8 cellular contexts compared by ENCODE assay signal in the genomic region with DNA sequence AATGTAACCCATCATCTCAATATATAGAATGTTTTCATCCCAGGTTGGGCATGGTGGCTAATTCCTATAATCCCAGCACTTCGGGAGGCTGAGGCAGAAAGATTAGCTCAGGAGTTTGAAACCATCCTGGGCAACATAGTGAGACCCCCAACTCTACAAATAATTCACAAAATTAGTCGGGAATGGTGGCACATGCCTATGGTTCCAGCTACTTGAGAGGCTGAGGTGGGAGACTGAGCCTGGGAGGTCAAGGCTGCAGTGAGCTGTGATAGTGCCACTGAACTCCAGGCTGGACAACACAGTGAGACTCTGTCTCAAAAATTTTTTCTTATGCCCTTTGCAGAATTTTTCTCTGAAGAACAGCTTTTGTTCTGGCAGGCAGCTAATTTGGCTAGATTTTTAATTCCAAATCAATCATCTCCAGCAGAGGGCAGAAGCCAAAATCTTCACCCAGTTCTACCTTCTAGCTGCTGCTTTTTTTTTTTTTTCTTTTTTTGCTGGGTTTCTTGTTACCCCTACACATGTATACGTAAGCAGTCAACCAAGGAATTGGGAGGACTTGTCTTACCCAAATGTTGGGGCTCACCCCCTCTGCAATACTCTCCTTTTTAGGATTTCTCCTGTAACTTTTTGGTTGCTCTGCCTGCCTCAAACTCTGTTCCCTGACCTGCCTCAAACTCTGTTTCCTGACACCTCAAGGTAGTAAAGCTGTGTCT. TPM values are rescaled to one million over a fixed set of nuclear protein-coding genes. Genes with fewer than 3 reads are reported as not detected.
DNase-seq lines count a peak whose midpoint lies in the region; ATAC-seq and TF ChIP-seq lines count a peak whose summit lies in the region.

No MANE protein-coding gene starts in this region.

- no peak overlapping the region for H3K4me2 ChIP-seq in mesenchymal stem cell (ENCODE audit: low read length, poor library complexity, severe bottlenecking)

- DNase-seq in NCI-H2196 (lab: John Stamatoyannopoulos, UW; ENCODE audit: unreplicated experiment) (peak; percentile 10), NCI-H2196 treated with DMSO at 0.1 percent for 48 hours (lab: John Stamatoyannopoulos, UW; ENCODE audit: unreplicated experiment) (no peak), HS-27A (ENCODE audit: low read depth) (peak; percentile 2), WERI-Rb-1 (no peak), mesenchymal stem cell (peak; percentile 21), omental fat pad (ENCODE audit: low spot score) (no peak), posterior vena cava (ENCODE audit: low spot score) (no peak), Right ventricle myocardium superior (no peak)

- H3K18ac ChIP-seq in mesenchymal stem cell (ENCODE audit: low read depth in 1 of 2, low read length in 2 of 2), result no peak overlapping the region

- H3K23ac ChIP-seq in mesenchymal stem cell (ENCODE audit: low read length in 2 of 2), result no peak overlapping the region

- H2AFZ ChIP-seq in mesenchymal stem cell (ENCODE audit: low read depth, low read length), result no peak overlapping the region

- no peaks in the 10 kb centered on the region for H3K27me3 ChIP-seq in WERI-Rb-1 (ENCODE audit: insufficient read depth, low read depth, severe bottlenecking)
- no peaks in the 10 kb centered on the region for H3K27me3 ChIP-seq in mesenchymal stem cell (ENCODE audit: control insufficient read depth in 1 of 2, insufficient read depth in 1 of 2, low read length in 2 of 2)

- peaks cover 13% of the 10 kb centered on the region for H3K79me1 ChIP-seq in mesenchymal stem cell (replicated peaks; ENCODE audit: low read length, poor library complexity, severe bottlenecking)

- no peak overlapping the region for H2BK120ac ChIP-seq in mesenchymal stem cell (ENCODE audit: low read depth, low read length)

- TF ChIP-seq CTCF in WERI-Rb-1 (IDR thresholded peaks at IDR 0.05; ENCODE audit: low read depth, low read length) (peak; percentile 18; the same call in 1 of the 2 replicates), omental fat pad (IDR thresholded peaks at IDR 0.05) (no peak)

- H3K4ac ChIP-seq in mesenchymal stem cell (ENCODE audit: low read depth in 1 of 2, low read length in 2 of 2), result no peak overlapping the region

- no peak overlapping the region for H2BK12ac ChIP-seq in mesenchymal stem cell (ENCODE audit: low read length in 2 of 2)

- H3K4me3 ChIP-seq in WERI-Rb-1 (ENCODE audit: low read depth, low read length), result no peak overlapping the region
- H3K4me3 ChIP-seq in mesenchymal stem cell (ENCODE audit: insufficient read depth in 1 of 2, low read depth in 1 of 2, low read length in 2 of 2), result no peak overlapping the region

- H3K27ac ChIP-seq in WERI-Rb-1 (no peak overlapping the region), mesenchymal stem cell (ENCODE audit: low read length, poor library complexity, severe bottlenecking) (no peak overlapping the region)

- peak overlapping the region; percentile 42 for H4K8ac ChIP-seq in mesenchymal stem cell (ENCODE audit: low read length)

- H3K36me3 ChIP-seq in WERI-Rb-1 (peaks cover 16% of the 10 kb centered on the region), mesenchymal stem cell (ENCODE audit: control insufficient read depth in 1 of 2, insufficient read depth in 2 of 2, low read depth in 1 of 2, low read length in 2 of 2) (peaks cover 0 to under 1% of the 10 kb centered on the region in 2 experiments)

- H3K14ac ChIP-seq in mesenchymal stem cell (ENCODE audit: low read length in 2 of 2), result no peak overlapping the region

- intact Hi-C loops in posterior vena cava (cut with DNase I) (no loop called here), Right ventricle myocardium superior (cut with DNase I) (no loop called here)

- no peak overlapping the region for H2BK15ac ChIP-seq in mesenchymal stem cell (ENCODE audit: low read depth, poor library complexity, severe bottlenecking)

- H3K9me3 ChIP-seq in WERI-Rb-1 (ENCODE audit: severe bottlenecking), result no peaks in the 10 kb centered on the region
- no peaks in the 10 kb centered on the region for H3K9me3 ChIP-seq in mesenchymal stem cell (ENCODE audit: control insufficient read depth, low read length)

- no peak overlapping the region for H4K91ac ChIP-seq in mesenchymal stem cell (ENCODE audit: low read length)

- peaks cover 13% of the 10 kb centered on the region for H3K4me1 ChIP-seq in mesenchymal stem cell (ENCODE audit: control insufficient read depth, insufficient read depth, low read depth, low read length)

- H3K9ac ChIP-seq in mesenchymal stem cell (ENCODE audit: low read length), result no peak overlapping the region

- no peak overlapping the region for H2AK5ac ChIP-seq in mesenchymal stem cell (ENCODE audit: low read length, severe bottlenecking)

- no peak overlapping the region for H2BK5ac ChIP-seq in mesenchymal stem cell (ENCODE audit: low read depth, low read length, poor library complexity, severe bottlenecking)

- WGBS in mesenchymal stem cell, result 68% methylated on average over 3 of the region's 3 CpGs

- ATAC-seq in omental fat pad (ENCODE audit: low FRiP score) (no peak), Right ventricle myocardium superior (ENCODE audit: poor library complexity) (no peak)

RNA-seq across cellular contexts. Expression of a gene that starts 2.7 kb away (rescaled TPM):
- 1.2 TPM for polyA plus RNA-seq in mesenchymal stem cell (2013, experiment 1 of 2)
- polyA plus RNA-seq in mesenchymal stem cell (2013, experiment 2 of 2), result 1.1 TPM
- total RNA-seq in omental fat pad (1 to 10 TPM in 1 of 4 donors, under 1 TPM in 1, not detected in 2; 0.28 to 1.4 TPM), posterior vena cava (under 1 TPM; 0.60 to 0.67 TPM), Right ventricle myocardium superior (0.48 TPM)

RNA-seq across cellular contexts. Expression of a gene that starts 41.7 kb away (rescaled TPM):
- 1.2 TPM for polyA plus RNA-seq in mesenchymal stem cell (2013, experiment 1 of 2)
- 1.1 TPM for polyA plus RNA-seq in mesenchymal stem cell (2013, experiment 2 of 2)
- total RNA-seq in omental fat pad (10 to 100 TPM in 1 of 4 donors, 1 to 10 TPM in 2, under 1 TPM in 1; 0.96 to 10.6 (median 3.3) TPM), posterior vena cava (1 to 10 TPM; 6.7 to 8.3 TPM), Right ventricle myocardium superior (4.8 TPM)

RNA-seq across cellular contexts. Expression of a gene that starts 46.6 kb away (rescaled TPM):
- 55.9 TPM for polyA plus RNA-seq in mesenchymal stem cell (2013, experiment 1 of 2)
- 60.5 TPM for polyA plus RNA-seq in mesenchymal stem cell (2013, experiment 2 of 2)
- total RNA-seq in omental fat pad (10 to 100 TPM; 27.4 to 46.5 (median 38.3) TPM), posterior vena cava (10 to 100 TPM; 37.8 to 49.7 TPM), Right ventricle myocardium superior (110 TPM)

RNA-seq across cellular contexts. Expression of a gene that starts 58.6 kb away (rescaled TPM):
- 55.2 TPM for polyA plus RNA-seq in mesenchymal stem cell (2013, experiment 1 of 2)
- polyA plus RNA-seq in mesenchymal stem cell (2013, experiment 2 of 2), result 53.6 TPM
- total RNA-seq in omental fat pad, result 100 to 1,000 TPM in 1 of 4 donors, 10 to 100 TPM in 3; 65.3 to 108 (median 73.2) TPM
- total RNA-seq in posterior vena cava, result 10 to 100 TPM; 40.7 to 45.3 TPM
- total RNA-seq in Right ventricle myocardium superior, result 33.6 TPM

RNA-seq across cellular contexts. Expression of a gene that starts 58.7 kb away (rescaled TPM):
- 399 TPM for polyA plus RNA-seq in mesenchymal stem cell (2013, experiment 1 of 2)
- 420 TPM for polyA plus RNA-seq in mesenchymal stem cell (2013, experiment 2 of 2)
- total RNA-seq in omental fat pad (100 to 1,000 TPM; 398 to 609 (median 515) TPM), posterior vena cava (100 to 1,000 TPM; 127 to 149 TPM), Right ventricle myocardium superior (1,143 TPM)

Comparison
In these comparisons a context has a peak if more than half of its experiments do, and no peak if none do; other contexts are left out.
1. DNase-seq: peak in NCI-H2196 (single experiment), HS-27A (single experiment) and mesenchymal stem cell (single experiment); none in NCI-H2196 treated with DMSO at 0.1 percent for 48 hours (single experiment), WERI-Rb-1 (single experiment), omental fat pad (single experiment), posterior vena cava (single experiment) and Right ventricle myocardium superior (single experiment).